Comparison of ENCODE assay signal across 20 cellular contexts in genomic region chr4:187128226-187128625, GRCh38.
DNase-seq lines count a peak whose midpoint lies in the region; FAIRE-seq and TF ChIP-seq lines count a peak whose summit lies in the region.
"Had no signal": no experiment of that assay in that cellular context is flagged by ENCODE, and none has a peak within 500 bp of the region (broad histone marks: within the 10 kb centered on the region; RNA-seq: fewer than 3 reads in every experiment).

No MANE protein-coding gene starts in this region.

- in situ Hi-C loops in astrocyte of the spinal cord (cut with HindIII; ENCODE audit: low sequenced_read_pairs): no loop called here

- H3K4me3 ChIP-seq in astrocyte of the spinal cord (ENCODE audit: low read depth, low read length) (no peak overlapping the region), keratinocyte (ENCODE audit: control insufficient read depth in 2 of 3, extremely low read depth in 1 of 3, insufficient read depth in 2 of 3, low read depth in 1 of 3, low read length in 3 of 3) (peak overlapping the region; percentile 27 to 60 (median 57))
- H3K4me3 ChIP-seq: HAP-1, psoas muscle, upper lobe of left lung had no signal

- peak; percentile 58 for DNase-seq in HFFc6
- DNase-seq in astrocyte of the spinal cord (ENCODE audit: low read depth, low spot score): peak; percentile 74
- peak; percentile 80 for DNase-seq in keratinocyte (ENCODE audit: low read depth, low spot score)
- DNase-seq in urothelium cell line (ENCODE audit: low spot score): peak; percentile 59
- DNase-seq in NCI-H2029 treated with DMSO at 0.1 percent for 48 hours (lab: John Stamatoyannopoulos, UW): no peak
- DNase-seq in activated CD4-positive, alpha-beta T cell treated with anti-CD3 and anti-CD28 coated beads for 48 hours: no peak
- DNase-seq in NCI-H128 (lab: John Stamatoyannopoulos, UW; ENCODE audit: unreplicated experiment): no peak
- DNase-seq: activated CD4-positive, alpha-beta T cell treated with anti-CD3 and anti-CD28 coated beads, Interleukin-2, amount 50 U/mL, for 48 hours; amygdala; CD8-positive, alpha-beta T cell; immature natural killer cell; NCI-H1694; NCI-H526 treated with DMSO at 0.1 percent for 48 hours; psoas muscle; RPMI8226; stimulated activated CD4-positive, alpha-beta T cell treated with anti-CD3 and anti-CD28 coated beads, Interleukin-4, amount 100 ng/mL, for 1 hour; upper lobe of left lung had no signal

- H4K20me1 ChIP-seq in keratinocyte (ENCODE audit: control insufficient read depth, extremely low read depth, insufficient read depth, low read length): no peaks in the 10 kb centered on the region

- peak overlapping the region; percentile 61 for H2AFZ ChIP-seq in keratinocyte (ENCODE audit: control insufficient read depth, low read length)

- no peaks in the 10 kb centered on the region for H3K9me1 ChIP-seq in keratinocyte (ENCODE audit: control insufficient read depth, extremely low read depth, insufficient read depth, low read length)

- peak overlapping the region; percentile 81 for H3K9ac ChIP-seq in keratinocyte (ENCODE audit: control insufficient read depth, extremely low read depth, insufficient read depth, low read length)

- dilution Hi-C loops in keratinocyte (cut with MboI; ENCODE audit: extremely low pct_ligation_motif_present, low sequenced_read_pairs): no loop called here

- TF ChIP-seq CTCF in HFFc6 (IDR thresholded peaks at IDR 0.05) (no peak), astrocyte of the spinal cord (IDR thresholded peaks at IDR 0.05; ENCODE audit: low read depth, low read length) (no peak), keratinocyte (optimal IDR thresholded peaks at IDR 0.05 in 1 of 3, IDR thresholded peaks at IDR 0.05 in 1 of 3, conservative IDR thresholded peaks at IDR 0.05 in 1 of 3; ENCODE audit: extremely low read depth in 1 of 3, insufficient read depth in 2 of 3, low read length in 3 of 3) (no peak)

- peaks cover 9% of the 10 kb centered on the region for H3K36me3 Mint-ChIP-seq in HFFc6 (ENCODE audit: low read depth)
- H3K36me3 Mint-ChIP-seq: CD8-positive, alpha-beta T cell; immature natural killer cell had no signal

- peak overlapping the region; percentile 71 for H3K27ac Mint-ChIP-seq in HFFc6
- H3K27ac Mint-ChIP-seq: CD8-positive, alpha-beta T cell; dendritic cell treated with granulocyte-macrophage colony-stimulating factor and Interleukin-4, amounts not matched to agents 40 ng/mL and 50 ng/mL, for 4 days; immature natural killer cell; T-helper 2 cell treated with Interferon-gamma antibody and Interleukin-4, amounts not matched to agents 5 μg/mL and 100 μg/mL, for 36 hours had no signal

- peaks cover 31% of the 10 kb centered on the region for H3K4me1 Mint-ChIP-seq in HFFc6 (ENCODE audit: low read depth)
- H3K4me1 Mint-ChIP-seq: immature natural killer cell had no signal

- no peaks in the 10 kb centered on the region for H3K36me3 ChIP-seq in keratinocyte (ENCODE audit: control insufficient read depth in 2 of 2, extremely low read depth in 1 of 2, insufficient read depth in 2 of 2, low read length in 2 of 2)
- H3K36me3 ChIP-seq: HAP-1, upper lobe of left lung had no signal

- H3K4me3 Mint-ChIP-seq in HFFc6: peak overlapping the region; percentile 27; the same call in 1 of the 2 replicates
- H3K4me3 Mint-ChIP-seq: CD8-positive, alpha-beta T cell; dendritic cell treated with granulocyte-macrophage colony-stimulating factor and Interleukin-4, amounts not matched to agents 40 ng/mL and 50 ng/mL, for 4 days; immature natural killer cell; T-helper 2 cell treated with Interferon-gamma antibody and Interleukin-4, amounts not matched to agents 5 μg/mL and 100 μg/mL, for 36 hours had no signal

- peak overlapping the region; percentile 96 for H3K4me2 ChIP-seq in keratinocyte (ENCODE audit: control insufficient read depth, extremely low read depth, insufficient read depth, low read depth, low read length)

- H3K79me2 ChIP-seq in keratinocyte (ENCODE audit: control insufficient read depth, insufficient read depth, low read length): no peaks in the 10 kb centered on the region

- FAIRE-seq in keratinocyte (lab: Jason Lieb, UNC) (peak; percentile 99), urothelium cell line (lab: Jason Lieb, UNC) (no peak)

- peaks cover 6% of the 10 kb centered on the region for H3K9me3 ChIP-seq in keratinocyte (ENCODE audit: control insufficient read depth, low read depth, low read length)
- H3K9me3 ChIP-seq: HAP-1, psoas muscle, upper lobe of left lung had no signal

- H3K9me3 Mint-ChIP-seq in HFFc6: no peaks in the 10 kb centered on the region

- H3K4me1 ChIP-seq in keratinocyte (ENCODE audit: control insufficient read depth, extremely low read depth, insufficient read depth, low read length): peaks cover 30% of the 10 kb centered on the region
- H3K4me1 ChIP-seq: HAP-1, psoas muscle, upper lobe of left lung had no signal

- peak overlapping the region; percentile 98 for H3K27ac ChIP-seq in keratinocyte (ENCODE audit: control insufficient read depth, insufficient read depth, low read length)
- H3K27ac ChIP-seq: psoas muscle, upper lobe of left lung had no signal

- no peaks in the 10 kb centered on the region; the same call in 1 of the 2 replicates for H3K27me3 Mint-ChIP-seq in HFFc6 (ENCODE audit: insufficient read depth)
- H3K27me3 Mint-ChIP-seq: dendritic cell treated with granulocyte-macrophage colony-stimulating factor and Interleukin-4, amounts not matched to agents 40 ng/mL and 50 ng/mL, for 4 days had no signal

- no peaks in the 10 kb centered on the region for H3K27me3 ChIP-seq in keratinocyte (ENCODE audit: control insufficient read depth, extremely low read depth, insufficient read depth, low read length)
- H3K27me3 ChIP-seq: upper lobe of left lung had no signal

Comparison
In these comparisons a context has a peak if more than half of its experiments do, and no peak if none do; other contexts are left out.
1. DNase-seq: peak in HFFc6 (single experiment), astrocyte of the spinal cord (single experiment), keratinocyte (single experiment) and urothelium cell line (single experiment); none in NCI-H2029 treated with DMSO at 0.1 percent for 48 hours (single experiment), activated CD4-positive, alpha-beta T cell treated with anti-CD3 and anti-CD28 coated beads for 48 hours (single experiment) and NCI-H128 (single experiment).